Comparison of ENCODE assay signal across 8 cellular contexts in the genomic region with DNA sequence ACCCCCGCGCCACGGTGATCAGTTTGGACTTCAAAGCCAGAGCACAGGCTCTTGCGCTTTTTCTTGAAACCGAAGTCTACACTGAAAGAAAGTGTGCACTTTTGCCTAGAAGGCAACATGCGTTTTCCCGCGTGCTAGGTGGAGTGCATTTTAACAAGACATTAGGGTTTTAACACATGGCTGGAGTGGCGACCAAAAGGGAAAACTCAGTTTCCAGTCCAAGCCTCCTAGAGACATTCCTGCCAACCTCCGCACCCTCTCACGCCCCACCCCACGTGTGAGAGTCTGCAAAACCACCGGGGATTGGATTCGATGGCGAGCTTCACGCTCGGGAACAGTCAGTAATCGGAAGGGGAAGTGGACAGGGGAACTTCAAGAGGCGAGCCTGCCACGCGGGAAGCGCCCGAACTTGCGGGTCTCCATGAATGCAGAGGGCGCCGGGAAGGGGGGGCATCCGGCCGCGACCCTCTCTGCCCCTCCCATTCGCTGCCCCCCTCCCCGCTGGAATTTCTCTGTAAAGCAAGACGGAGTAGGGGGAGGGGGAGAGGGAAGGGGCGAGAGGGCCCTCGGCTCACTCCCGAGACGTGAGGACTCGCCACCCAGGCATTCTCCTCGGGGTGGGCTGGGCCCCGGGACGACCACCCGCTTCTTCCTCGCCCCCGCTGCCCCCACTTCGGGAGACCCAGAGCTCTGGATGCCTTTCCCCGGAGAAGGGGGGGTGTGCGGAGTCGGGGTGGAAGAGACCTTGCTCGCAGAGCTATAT. TPM values are rescaled to one million over a fixed set of nuclear protein-coding genes. Genes with fewer than 3 reads are reported as not detected.
DNase-seq lines count a peak whose midpoint lies in the region; ATAC-seq and TF ChIP-seq lines count a peak whose summit lies in the region.

No MANE protein-coding gene starts in this region.

- peaks cover 25% of the 10 kb centered on the region for H3K4me1 Mint-ChIP-seq in CD8-positive, alpha-beta T cell (ENCODE audit: low read depth)
- H3K4me1 Mint-ChIP-seq in activated naive CD4-positive, alpha-beta T cell treated with anti-CD3 and anti-CD28 coated beads, Interleukin-2, amount 10 ng/mL, durations not matched to agents 7 days and 5 days, result peaks cover 14% of the 10 kb centered on the region

- no peaks in the 10 kb centered on the region for H3K9me2 ChIP-seq in MM.1S (replicated peaks; ENCODE audit: insufficient read depth, low read length)

- H3K4me1 ChIP-seq in CD8-positive, alpha-beta T cell (ENCODE audit: insufficient read depth, low read length), result peaks cover 23% of the 10 kb centered on the region
- peaks cover 14% of the 10 kb centered on the region for H3K4me1 ChIP-seq in MM.1S (ENCODE audit: low read length)
- H3K4me1 ChIP-seq in left ventricle myocardium inferior, result peaks cover 66% of the 10 kb centered on the region
- peaks cover 8% of the 10 kb centered on the region for H3K4me1 ChIP-seq in rectal smooth muscle tissue (ENCODE audit: control insufficient read depth, insufficient read depth, low read length)

- peak overlapping the region; percentile 61 for H2AFZ ChIP-seq in MM.1S (ENCODE audit: low read length)

- peak in 5 of 7 experiments; percentile 29 to 65 (median 45) for DNase-seq in CD8-positive, alpha-beta T cell
- DNase-seq in MM.1S, result peak; percentile 64
- peak; percentile 68 for DNase-seq in activated naive CD4-positive, alpha-beta T cell treated with anti-CD3 and anti-CD28 coated beads, Interleukin-2, amount 10 ng/mL, durations not matched to agents 7 days and 5 days
- peak; percentile 57 for DNase-seq in left ventricle myocardium inferior
- no peak for DNase-seq in NCI-H526 treated with DMSO at 0.1 percent for 48 hours (lab: John Stamatoyannopoulos, UW)
- no peak for DNase-seq in NCI-H2107 (lab: John Stamatoyannopoulos, UW)

- H3K9me3 ChIP-seq in CD8-positive, alpha-beta T cell (ENCODE audit: low read length), result no peaks in the 10 kb centered on the region
- H3K9me3 ChIP-seq in MM.1S (replicated peaks; ENCODE audit: insufficient read depth, low read length) (no peaks in the 10 kb centered on the region), left ventricle myocardium inferior (replicated peaks) (no peaks in the 10 kb centered on the region)

- H3K79me2 ChIP-seq in MM.1S (ENCODE audit: low read length), result peaks cover 31% of the 10 kb centered on the region

- H3K36me3 ChIP-seq in CD8-positive, alpha-beta T cell (ENCODE audit: insufficient read depth, low read length), result no peaks in the 10 kb centered on the region
- H3K36me3 ChIP-seq in MM.1S (replicated peaks; ENCODE audit: insufficient read depth, low read length) (peaks cover 2% of the 10 kb centered on the region; the same call in 1 of the 2 replicates), left ventricle myocardium inferior (no peaks in the 10 kb centered on the region), rectal smooth muscle tissue (ENCODE audit: control insufficient read depth, insufficient read depth, low read length) (no peaks in the 10 kb centered on the region)

- H3K9ac ChIP-seq in MM.1S (ENCODE audit: low read length) (peak overlapping the region; percentile 89), rectal smooth muscle tissue (ENCODE audit: low read length) (peak overlapping the region; percentile 50)

- peaks cover 45% of the 10 kb centered on the region for H3F3A ChIP-seq in MM.1S (ENCODE audit: insufficient read depth, low read length)

- peak overlapping the region; percentile 91 for H3K4me3 ChIP-seq in CD8-positive, alpha-beta T cell (ENCODE audit: low read depth, low read length)
- H3K4me3 ChIP-seq in MM.1S (ENCODE audit: low read length) (peak overlapping the region; percentile 70), left ventricle myocardium inferior (peak overlapping the region; percentile 86), rectal smooth muscle tissue (ENCODE audit: low read length) (peak overlapping the region; percentile 56)

- H3K27me3 ChIP-seq in CD8-positive, alpha-beta T cell (ENCODE audit: insufficient read depth, low read length), result no peaks in the 10 kb centered on the region
- H3K27me3 ChIP-seq in MM.1S (replicated peaks; ENCODE audit: insufficient read depth, low read length), result peaks cover 31% of the 10 kb centered on the region
- H3K27me3 ChIP-seq in left ventricle myocardium inferior (ENCODE audit: low read depth), result peaks cover 71% of the 10 kb centered on the region
- H3K27me3 ChIP-seq in rectal smooth muscle tissue (ENCODE audit: control insufficient read depth, insufficient read depth, low read length), result no peaks in the 10 kb centered on the region

- intact Hi-C loops in CD8-positive, alpha-beta T cell (cut with DNase I, micrococcal nuclease), result loop anchor here (5.0 to 10.0 kb wide), 3 partner anchors 126 to 1196 kb away; partner anchors contain the start of genes CRACR2A (in 2 of the 2) and TSPAN9 (in 1 of the 2)
- intact Hi-C loops in left ventricle myocardium inferior (cut with micrococcal nuclease), result loop anchor here (10.0 kb wide), 1 partner anchor 276 kb away; no protein-coding TSS in a partner anchor

- peak overlapping the region; percentile 85 for H3K27ac ChIP-seq in CD8-positive, alpha-beta T cell (ENCODE audit: low read depth, low read length)
- peak overlapping the region; percentile 98 for H3K27ac ChIP-seq in MM.1S (ENCODE audit: low read length)
- peak overlapping the region; percentile 97 for H3K27ac ChIP-seq in left ventricle myocardium inferior (replicated peaks)
- H3K27ac ChIP-seq in rectal smooth muscle tissue (ENCODE audit: low read depth, low read length), result peak overlapping the region; percentile 85

- H4K20me1 ChIP-seq in MM.1S (ENCODE audit: insufficient read depth, low read length), result 0 out of 2 replicates have a peak, but pooled peaks cover 2% of the 10 kb centered on the region

- POLR2A ChIA-PET in CD8-positive, alpha-beta T cell (lab: Charles Lee), result interaction anchor here (0.7 to 1.6 kb wide), 13 partner anchors 9 to 518 kb away, joined by 3 to 7 read pairs (median 4); partner anchors contain the start of gene CRACR2A

- H3K4me2 ChIP-seq in MM.1S (ENCODE audit: low read depth, low read length), result peak overlapping the region; percentile 99

- peak overlapping the region; percentile 100 for H3K4me3 Mint-ChIP-seq in CD8-positive, alpha-beta T cell
- H3K4me3 Mint-ChIP-seq in activated naive CD4-positive, alpha-beta T cell treated with anti-CD3 and anti-CD28 coated beads, Interleukin-2, amount 10 ng/mL, durations not matched to agents 7 days and 5 days, result peak overlapping the region; percentile 99

- peak overlapping the region; percentile 98 for H3K27ac Mint-ChIP-seq in CD8-positive, alpha-beta T cell
- peak overlapping the region; percentile 99 for H3K27ac Mint-ChIP-seq in activated naive CD4-positive, alpha-beta T cell treated with anti-CD3 and anti-CD28 coated beads, Interleukin-2, amount 10 ng/mL, durations not matched to agents 7 days and 5 days

- TF ChIP-seq CTCF in CD8-positive, alpha-beta T cell (IDR thresholded peaks at IDR 0.05), result no peak
- TF ChIP-seq CTCF in MM.1S (IDR thresholded peaks at IDR 0.05; ENCODE audit: low read length) (no peak), left ventricle myocardium inferior (IDR thresholded peaks at IDR 0.05; ENCODE audit: borderline replicate concordance) (no peak)

- peaks cover 23% of the 10 kb centered on the region for H3K36me3 Mint-ChIP-seq in CD8-positive, alpha-beta T cell
- H3K36me3 Mint-ChIP-seq in activated naive CD4-positive, alpha-beta T cell treated with anti-CD3 and anti-CD28 coated beads, Interleukin-2, amount 10 ng/mL, durations not matched to agents 7 days and 5 days, result peaks cover 13% of the 10 kb centered on the region

- no peaks in the 10 kb centered on the region for H3K27me3 Mint-ChIP-seq in CD8-positive, alpha-beta T cell (ENCODE audit: low read depth)
- H3K27me3 Mint-ChIP-seq in activated naive CD4-positive, alpha-beta T cell treated with anti-CD3 and anti-CD28 coated beads, Interleukin-2, amount 10 ng/mL, durations not matched to agents 7 days and 5 days, result peaks cover 13% of the 10 kb centered on the region

- CTCF ChIA-PET in CD8-positive, alpha-beta T cell (lab: Charles Lee), result interaction anchor here (1.0 to 14.0 kb wide), 4 partner anchors 163 to 384 kb away, joined by 5 to 260 read pairs (median 6); no protein-coding TSS in a partner anchor
- CTCF ChIA-PET in activated naive CD4-positive, alpha-beta T cell treated with anti-CD3 and anti-CD28 coated beads, Interleukin-2, amount 10 ng/mL, durations not matched to agents 7 days and 5 days (lab: Charles Lee), result interaction anchor here (1.0 to 12.1 kb wide), 8 partner anchors 55 to 388 kb away, joined by 3 to 127 read pairs (median 4); no protein-coding TSS in a partner anchor

- ATAC-seq in CD8-positive, alpha-beta T cell, result no peak
- no peak for ATAC-seq in GM19455 (IDR thresholded peaks at IDR 0.05; ENCODE audit: unreplicated experiment)

- H3K9me3 Mint-ChIP-seq in CD8-positive, alpha-beta T cell, result no peaks in the 10 kb centered on the region
- H3K9me3 Mint-ChIP-seq in activated naive CD4-positive, alpha-beta T cell treated with anti-CD3 and anti-CD28 coated beads, Interleukin-2, amount 10 ng/mL, durations not matched to agents 7 days and 5 days, result no peaks in the 10 kb centered on the region

RNA-seq across cellular contexts. Expression of gene CCND2, which starts 2.7 kb away (rescaled TPM):
- total RNA-seq in CD8-positive, alpha-beta T cell, result 100 to 1,000 TPM; 155 TPM
- total RNA-seq in left ventricle myocardium inferior, result 283 TPM

RNA-seq across cellular contexts. Expression of gene TIGAR, which starts 50.2 kb away (rescaled TPM):
- 10 to 100 TPM; 14.0 to 15.8 TPM for total RNA-seq in CD8-positive, alpha-beta T cell
- total RNA-seq in left ventricle myocardium inferior, result 13.6 TPM

Comparison
In these comparisons a context has a peak if more than half of its experiments do, and no peak if none do; other contexts are left out.
1. DNase-seq: peak in CD8-positive, alpha-beta T cell (5 of 7), MM.1S (single experiment), activated naive CD4-positive, alpha-beta T cell treated with anti-CD3 and anti-CD28 coated beads, Interleukin-2, amount 10 ng/mL, durations not matched to agents 7 days and 5 days (single experiment) and left ventricle myocardium inferior (single experiment); none in NCI-H526 treated with DMSO at 0.1 percent for 48 hours (single experiment) and NCI-H2107 (single experiment).
2. Peak in every context shown above with its lines, with median percentiles within 50 percentile points of each other: H3K27ac ChIP-seq and H3K4me3 ChIP-seq.